1 cellular context compared by ENCODE assay signal in the genomic region with DNA sequence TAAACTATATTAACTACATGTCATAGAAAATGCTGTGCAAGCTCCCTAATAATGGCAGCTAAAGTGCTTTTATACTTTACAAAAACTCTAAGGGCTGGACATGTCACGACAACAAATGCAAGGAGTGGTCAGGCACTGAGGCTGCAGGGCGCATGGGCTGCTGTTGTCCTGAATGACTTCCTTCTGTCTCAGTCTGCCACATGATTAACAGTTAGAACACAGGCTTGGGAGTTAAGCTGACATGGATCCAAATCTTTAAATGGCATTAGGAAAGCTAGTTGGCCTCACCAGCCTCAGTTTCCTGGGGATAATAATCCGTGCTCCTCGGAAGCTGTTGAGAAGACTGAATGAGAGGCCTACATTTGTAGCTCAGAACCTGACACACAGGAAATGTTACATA.
TF ChIP-seq lines count a peak whose summit lies in the region.

No MANE protein-coding gene starts in this region.

TF ChIP-seq in IMR-90, 13 proteins besides CTCF, POLR2A, EP300 and RAD21 (continued from another document):
- TF ChIP-seq CEBPB (IDR thresholded peaks at IDR 0.05; ENCODE audit: low read depth, low read length) (no peak), SMC3 (IDR thresholded peaks at IDR 0.05; ENCODE audit: low read depth, low read length) (no peak), MAFK (IDR thresholded peaks at IDR 0.05; ENCODE audit: low read depth, low read length) (no peak), FOS (IDR thresholded peaks at IDR 0.05; ENCODE audit: low read depth, low read length) (no peak), RFX5 (IDR thresholded peaks at IDR 0.05; ENCODE audit: low read depth, low read length) (no peak), NFE2L2 (IDR thresholded peaks at IDR 0.05; ENCODE audit: low read depth, low read length) (no peak), MXI1 (IDR thresholded peaks at IDR 0.05; ENCODE audit: borderline replicate concordance, low read depth, low read length) (no peak), CHD1 (IDR thresholded peaks at IDR 0.05; ENCODE audit: low read depth, low read length) (no peak), MAZ (IDR thresholded peaks at IDR 0.05; ENCODE audit: borderline replicate concordance, low read depth, low read length) (no peak), BHLHE40 (IDR thresholded peaks at IDR 0.05; ENCODE audit: low read depth, low read length) (no peak)
- TF ChIP-seq, protein P1, sequence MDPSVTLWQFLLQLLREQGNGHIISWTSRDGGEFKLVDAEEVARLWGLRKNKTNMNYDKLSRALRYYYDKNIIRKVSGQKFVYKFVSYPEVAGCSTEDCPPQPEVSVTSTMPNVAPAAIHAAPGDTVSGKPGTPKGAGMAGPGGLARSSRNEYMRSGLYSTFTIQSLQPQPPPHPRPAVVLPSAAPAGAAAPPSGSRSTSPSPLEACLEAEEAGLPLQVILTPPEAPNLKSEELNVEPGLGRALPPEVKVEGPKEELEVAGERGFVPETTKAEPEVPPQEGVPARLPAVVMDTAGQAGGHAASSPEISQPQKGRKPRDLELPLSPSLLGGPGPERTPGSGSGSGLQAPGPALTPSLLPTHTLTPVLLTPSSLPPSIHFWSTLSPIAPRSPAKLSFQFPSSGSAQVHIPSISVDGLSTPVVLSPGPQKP (IDR thresholded peaks at IDR 0.05; ENCODE audit: borderline replicate concordance, low read depth, low read length), result no peak
- TF ChIP-seq, protein P2, sequence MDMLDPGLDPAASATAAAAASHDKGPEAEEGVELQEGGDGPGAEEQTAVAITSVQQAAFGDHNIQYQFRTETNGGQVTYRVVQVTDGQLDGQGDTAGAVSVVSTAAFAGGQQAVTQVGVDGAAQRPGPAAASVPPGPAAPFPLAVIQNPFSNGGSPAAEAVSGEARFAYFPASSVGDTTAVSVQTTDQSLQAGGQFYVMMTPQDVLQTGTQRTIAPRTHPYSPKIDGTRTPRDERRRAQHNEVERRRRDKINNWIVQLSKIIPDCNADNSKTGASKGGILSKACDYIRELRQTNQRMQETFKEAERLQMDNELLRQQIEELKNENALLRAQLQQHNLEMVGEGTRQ (IDR thresholded peaks at IDR 0.05; ENCODE audit: low read depth, low read length), result no peak
